In genomic region chr2:8607591-8607990, GRCh38 we compare ENCODE assay signal across 13 cellular contexts.
A peak's percentile ranks its signal among the peaks of the same experiment; 100 is the strongest.
DNase-seq lines count a peak whose midpoint lies in the region; ATAC-seq and TF ChIP-seq lines count a peak whose summit lies in the region.
"Had no signal": no experiment of that assay in that cellular context is flagged by ENCODE, and none has a peak within 500 bp of the region (broad histone marks: within the 10 kb centered on the region; RNA-seq: fewer than 3 reads in every experiment).

No MANE protein-coding gene starts in this region.

- POLR2A ChIA-PET in BJ (lab: Charles Lee): interaction anchor here (0.6 kb wide), 1 partner anchor 679 kb away, joined by 4 read pairs; no protein-coding TSS in a partner anchor

- ATAC-seq in GM18498 (IDR thresholded peaks at IDR 0.05; ENCODE audit: unreplicated experiment) (no peak), GM19463 (IDR thresholded peaks at IDR 0.05; ENCODE audit: unreplicated experiment) (no peak)
- ATAC-seq: left ventricle myocardium superior had no signal

- TF ChIP-seq CTCF in BJ (IDR thresholded peaks at IDR 0.05; ENCODE audit: insufficient read depth, low read depth, low read length): no peak
- TF ChIP-seq CTCF in brain microvascular endothelial cell (IDR thresholded peaks at IDR 0.05; ENCODE audit: low read depth, low read length, missing control alignments): no peak

- CTCF ChIA-PET in BJ (lab: Yijun Ruan, JAX): no interaction called here

- no peaks in the 10 kb centered on the region for H3K27me3 ChIP-seq in BJ (ENCODE audit: control insufficient read depth, insufficient read depth, low read length)
- no peaks in the 10 kb centered on the region for H3K27me3 ChIP-seq in brain microvascular endothelial cell (replicated peaks)
- H3K27me3 ChIP-seq: heart right ventricle, testis had no signal

- H3K36me3 ChIP-seq in BJ (ENCODE audit: control insufficient read depth, insufficient read depth, low read length) (no peaks in the 10 kb centered on the region), brain microvascular endothelial cell (replicated peaks) (no peaks in the 10 kb centered on the region)
- H3K36me3 ChIP-seq: heart right ventricle had no signal

- in situ Hi-C loops in brain microvascular endothelial cell (cut with HindIII; ENCODE audit: low pct_ligation_motif_present, low sequenced_read_pairs): no loop called here

- DNase-seq in BJ (ENCODE audit: low read depth): peak; percentile 72
- DNase-seq in HT1080 (ENCODE audit: low read depth): peak; percentile 23
- peak; percentile 70 for DNase-seq in brain microvascular endothelial cell
- peak; percentile 47 for DNase-seq in non-pigmented ciliary epithelial cell (ENCODE audit: low read depth)
- no peak for DNase-seq in NCI-H146 (lab: John Stamatoyannopoulos, UW)
- DNase-seq: activated T-cell treated with anti-CD3 and anti-CD28 coated beads, Interleukin-2, amount 50 U/mL, for 4 hours; heart right ventricle; left ventricle myocardium superior; NCI-H1694 treated with DMSO at 0.1 percent for 48 hours; testis had no signal

- H3K4me3 ChIP-seq in BJ (ENCODE audit: low read depth, low read length) (no peak overlapping the region), brain microvascular endothelial cell (ENCODE audit: low read depth, low read length) (no peak overlapping the region)
- H3K4me3 ChIP-seq: GM12878, heart right ventricle, testis had no signal

- H3K27ac ChIP-seq in brain microvascular endothelial cell: no peak overlapping the region
- H3K27ac ChIP-seq: heart right ventricle, testis had no signal
